In genomic region chr16:87611456-87611855, GRCh38 we compare ENCODE assay signal across 2 cellular contexts.
TF ChIP-seq lines count a peak whose summit lies in the region.

No MANE protein-coding gene starts in this region.

TF ChIP-seq in HEK293, 187 proteins besides CTCF, POLR2A, EP300 and RAD21:
- TF ChIP-seq KLF1 (tag by site-specific recombination; IDR thresholded peaks at IDR 0.05), result 0 out of 2 replicates have a peak, but pooled peaks have one; percentile 8
- TF ChIP-seq, protein P1, sequence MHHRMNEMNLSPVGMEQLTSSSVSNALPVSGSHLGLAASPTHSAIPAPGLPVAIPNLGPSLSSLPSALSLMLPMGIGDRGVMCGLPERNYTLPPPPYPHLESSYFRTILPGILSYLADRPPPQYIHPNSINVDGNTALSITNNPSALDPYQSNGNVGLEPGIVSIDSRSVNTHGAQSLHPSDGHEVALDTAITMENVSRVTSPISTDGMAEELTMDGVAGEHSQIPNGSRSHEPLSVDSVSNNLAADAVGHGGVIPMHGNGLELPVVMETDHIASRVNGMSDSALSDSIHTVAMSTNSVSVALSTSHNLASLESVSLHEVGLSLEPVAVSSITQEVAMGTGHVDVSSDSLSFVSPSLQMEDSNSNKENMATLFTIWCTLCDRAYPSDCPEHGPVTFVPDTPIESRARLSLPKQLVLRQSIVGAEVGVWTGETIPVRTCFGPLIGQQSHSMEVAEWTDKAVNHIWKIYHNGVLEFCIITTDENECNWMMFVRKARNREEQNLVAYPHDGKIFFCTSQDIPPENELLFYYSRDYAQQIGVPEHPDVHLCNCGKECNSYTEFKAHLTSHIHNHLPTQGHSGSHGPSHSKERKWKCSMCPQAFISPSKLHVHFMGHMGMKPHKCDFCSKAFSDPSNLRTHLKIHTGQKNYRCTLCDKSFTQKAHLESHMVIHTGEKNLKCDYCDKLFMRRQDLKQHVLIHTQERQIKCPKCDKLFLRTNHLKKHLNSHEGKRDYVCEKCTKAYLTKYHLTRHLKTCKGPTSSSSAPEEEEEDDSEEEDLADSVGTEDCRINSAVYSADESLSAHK (tag by site-specific recombination; IDR thresholded peaks at IDR 0.05), result no peak
- no peak for TF ChIP-seq ZNF48 (tag by site-specific recombination; IDR thresholded peaks at IDR 0.05)

TF ChIP-seq in H1, 55 proteins besides CTCF, POLR2A, EP300 and RAD21:
- TF ChIP-seq, protein P2, sequence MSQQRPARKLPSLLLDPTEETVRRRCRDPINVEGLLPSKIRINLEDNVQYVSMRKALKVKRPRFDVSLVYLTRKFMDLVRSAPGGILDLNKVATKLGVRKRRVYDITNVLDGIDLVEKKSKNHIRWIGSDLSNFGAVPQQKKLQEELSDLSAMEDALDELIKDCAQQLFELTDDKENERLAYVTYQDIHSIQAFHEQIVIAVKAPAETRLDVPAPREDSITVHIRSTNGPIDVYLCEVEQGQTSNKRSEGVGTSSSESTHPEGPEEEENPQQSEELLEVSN (IDR thresholded peaks at IDR 0.05), result no peak
- TF ChIP-seq MAFK (IDR thresholded peaks at IDR 0.05; ENCODE audit: low read depth, low read length), result no peak
- no peak for TF ChIP-seq RXRA (IDR thresholded peaks at IDR 0.05; ENCODE audit: insufficient read depth, low read depth, low read length)
- no peak for TF ChIP-seq CHD2 (IDR thresholded peaks at IDR 0.05; ENCODE audit: low read length)
